15 cellular contexts compared by ENCODE assay signal in genomic region chr4:123786159-123786915, GRCh38.
DNase-seq lines count a peak whose midpoint lies in the region; ATAC-seq, FAIRE-seq and TF ChIP-seq lines count a peak whose summit lies in the region.
"Had no signal": no experiment of that assay in that cellular context is flagged by ENCODE, and none has a peak within 500 bp of the region (broad histone marks: within the 10 kb centered on the region; RNA-seq: fewer than 3 reads in every experiment).

No MANE protein-coding gene starts in this region.

- no peaks in the 10 kb centered on the region for H3K9me3 ChIP-seq in HUES48 (ENCODE audit: control insufficient read depth, insufficient read depth, low read length)
- no peaks in the 10 kb centered on the region for H3K9me3 ChIP-seq in esophagus squamous epithelium
- no peaks in the 10 kb centered on the region for H3K9me3 ChIP-seq in smooth muscle cell (replicated peaks; ENCODE audit: low read depth)
- no peaks in the 10 kb centered on the region for H3K9me3 ChIP-seq in CD4-positive, alpha-beta memory T cell (ENCODE audit: control insufficient read depth in 1 of 2, low read length in 2 of 2)

- H3K9me3 Mint-ChIP-seq in mesothelial cell of epicardium = peaks cover 8% of the 10 kb centered on the region
- peaks cover 0 to 3% (median 0%) of the 10 kb centered on the region in 8 donors for H3K9me3 Mint-ChIP-seq in CD4-positive, alpha-beta memory T cell

- in situ Hi-C loops in ACHN (cut with HindIII; ENCODE audit: low pct_ligation_motif_present, low pct_unique_long_range_greater_than_20kb, low sequenced_read_pairs) = no loop called here

- 56 to 63% methylated on average over 6 of the region's 6 CpGs for WGBS in esophagus squamous epithelium, 2 donors
- 72% methylated on average over 6 of the region's 6 CpGs for WGBS in smooth muscle cell (ENCODE audit: low lambda C conversion rate)

- peaks cover 45% of the 10 kb centered on the region for H3K4me1 ChIP-seq in HUES48 (ENCODE audit: control insufficient read depth, insufficient read depth, low read length)
- peaks cover 0 to 24% (median 0%) of the 10 kb centered on the region in 3 donors for H3K4me1 ChIP-seq in esophagus squamous epithelium
- H3K4me1 ChIP-seq in smooth muscle cell (ENCODE audit: low read depth) = peaks cover 15% of the 10 kb centered on the region
- no peaks in the 10 kb centered on the region for H3K4me1 ChIP-seq in CD4-positive, alpha-beta memory T cell (ENCODE audit: insufficient read depth, low read length)

- intact Hi-C loops in esophagus squamous epithelium (cut with DNase I) = no loop called here
- intact Hi-C loops in CD4-positive, alpha-beta memory T cell (cut with micrococcal nuclease) = no loop called here

- H3K27ac ChIP-seq in HUES48 (ENCODE audit: low read depth, low read length) = peak overlapping the region; percentile 8
- peak overlapping the region in 3 of 4 donors; percentile 32 to 72 (median 72) for H3K27ac ChIP-seq in esophagus squamous epithelium
- no peak overlapping the region for H3K27ac ChIP-seq in smooth muscle cell (ENCODE audit: low read depth)
- H3K27ac ChIP-seq in CD4-positive, alpha-beta memory T cell (ENCODE audit: low read depth, low read length) = no peak overlapping the region
- H3K27ac ChIP-seq: SK-N-MC had no signal

- H2AFZ ChIP-seq in smooth muscle cell (ENCODE audit: low read depth) = peak overlapping the region; percentile 47

- no peak for ATAC-seq in GM21825 (IDR thresholded peaks at IDR 0.05; ENCODE audit: unreplicated experiment)
- ATAC-seq: K562 had no signal

- TF ChIP-seq CTCF in esophagus squamous epithelium (IDR thresholded peaks at IDR 0.05) (no peak), mesothelial cell of epicardium (IDR thresholded peaks at IDR 0.05; ENCODE audit: unreplicated experiment) (no peak), smooth muscle cell (IDR thresholded peaks at IDR 0.05; ENCODE audit: borderline replicate concordance, insufficient read depth, poor library complexity, severe bottlenecking) (no peak)

- H3K27me3 Mint-ChIP-seq in mesothelial cell of epicardium (ENCODE audit: low read depth) = no peaks in the 10 kb centered on the region
- H3K27me3 Mint-ChIP-seq in CD4-positive, alpha-beta memory T cell = no peaks in the 10 kb centered on the region
- H3K27me3 Mint-ChIP-seq: progenitor cell of endocrine pancreas had no signal

- H3K27me3 ChIP-seq in HUES48 (ENCODE audit: control insufficient read depth, insufficient read depth, low read length) (no peaks in the 10 kb centered on the region), esophagus squamous epithelium (no peaks in the 10 kb centered on the region), smooth muscle cell (ENCODE audit: low read depth) (no peaks in the 10 kb centered on the region)
- no peaks in the 10 kb centered on the region for H3K27me3 ChIP-seq in CD4-positive, alpha-beta memory T cell (ENCODE audit: insufficient read depth, low read length)
- H3K27me3 ChIP-seq: dorsolateral prefrontal cortex had no signal

- H3K4me3 Mint-ChIP-seq in mesothelial cell of epicardium = no peak overlapping the region
- H3K4me3 Mint-ChIP-seq in CD4-positive, alpha-beta memory T cell = no peak overlapping the region

- no peak overlapping the region for H3K4me2 ChIP-seq in smooth muscle cell

- no peaks in the 10 kb centered on the region for H3K79me2 ChIP-seq in smooth muscle cell (ENCODE audit: low read depth)

- H3K4me1 Mint-ChIP-seq in mesothelial cell of epicardium = peaks cover 19% of the 10 kb centered on the region
- H3K4me1 Mint-ChIP-seq in CD4-positive, alpha-beta memory T cell = no peaks in the 10 kb centered on the region

- no peak for TF ChIP-seq POLR2A in esophagus squamous epithelium (IDR thresholded peaks at IDR 0.05)

- H3K27ac Mint-ChIP-seq in mesothelial cell of epicardium = peak overlapping the region; percentile 70
- no peak overlapping the region for H3K27ac Mint-ChIP-seq in CD4-positive, alpha-beta memory T cell
- H3K27ac Mint-ChIP-seq: progenitor cell of endocrine pancreas had no signal

- no peak overlapping the region; the same call in 1 of the 2 replicates for H3K9ac ChIP-seq in HUES48 (ENCODE audit: low read depth, low read length)
- H3K9ac ChIP-seq in smooth muscle cell (ENCODE audit: low read depth) = no peak overlapping the region

- H3K36me3 Mint-ChIP-seq in mesothelial cell of epicardium = no peaks in the 10 kb centered on the region
- H3K36me3 Mint-ChIP-seq in CD4-positive, alpha-beta memory T cell = no peaks in the 10 kb centered on the region

- no peak overlapping the region for H3K4me3 ChIP-seq in HUES48 (ENCODE audit: low read depth, low read length)
- no peak overlapping the region for H3K4me3 ChIP-seq in esophagus squamous epithelium
- H3K4me3 ChIP-seq in smooth muscle cell = no peak overlapping the region
- no peak overlapping the region for H3K4me3 ChIP-seq in CD4-positive, alpha-beta memory T cell (ENCODE audit: low read length in 2 of 2)
- H3K4me3 ChIP-seq: dorsolateral prefrontal cortex, K562, SK-N-MC had no signal

- DNase-seq in esophagus squamous epithelium (lab: John Stamatoyannopoulos, UW) (no peak), mesothelial cell of epicardium (ENCODE audit: low spot score in 2 of 2, unreplicated experiment in 2 of 2) (no peak), smooth muscle cell (lab: John Stamatoyannopoulos, UW; ENCODE audit: unreplicated experiment) (no peak), frontal cortex (ENCODE audit: low spot score in 2 of 2) (no peak), ACHN (no peak)
- DNase-seq in CD4-positive, alpha-beta memory T cell = no peak
- DNase-seq: dorsolateral prefrontal cortex; NCI-H1417; stimulated activated CD4-positive, alpha-beta T cell treated with anti-CD3 and anti-CD28 coated beads, Interleukin-4, amount 100 ng/mL, for 4 hours had no signal

- H3F3A ChIP-seq in smooth muscle cell (ENCODE audit: low read depth) = no peaks in the 10 kb centered on the region

- POLR2A ChIA-PET in CD4-positive, alpha-beta memory T cell (lab: Charles Lee; ENCODE audit: partially characterized antibody) = no interaction called here

- no peaks in the 10 kb centered on the region for H3K36me3 ChIP-seq in HUES48 (ENCODE audit: control insufficient read depth, insufficient read depth, low read length)
- H3K36me3 ChIP-seq in esophagus squamous epithelium = no peaks in the 10 kb centered on the region
- H3K36me3 ChIP-seq in smooth muscle cell (ENCODE audit: low read depth) = no peaks in the 10 kb centered on the region
- H3K36me3 ChIP-seq in CD4-positive, alpha-beta memory T cell (ENCODE audit: insufficient read depth, low read length) = no peaks in the 10 kb centered on the region

- FAIRE-seq in frontal cortex (lab: Jason Lieb, UNC) = no peak
- FAIRE-seq: D721Med, K562 had no signal

- CTCF ChIA-PET in CD4-positive, alpha-beta memory T cell (lab: Charles Lee; ENCODE audit: partially characterized antibody) = no interaction called here

- no peaks in the 10 kb centered on the region for H4K20me1 ChIP-seq in smooth muscle cell (ENCODE audit: low read depth)

Comparison
In these comparisons a context has a peak if more than half of its experiments do, and no peak if none do; other contexts are left out.
1. H3K27ac ChIP-seq: peak in HUES48 (single experiment) and esophagus squamous epithelium (3 of 4); none in smooth muscle cell (single experiment) and CD4-positive, alpha-beta memory T cell (single experiment).